10 cellular contexts compared by ENCODE assay signal in genomic region chr5:140795259-140795641, GRCh38. TPM values are rescaled to one million over a fixed set of nuclear protein-coding genes. Genes with fewer than 3 reads are reported as not detected.
DNase-seq lines count a peak whose midpoint lies in the region; ATAC-seq and TF ChIP-seq lines count a peak whose summit lies in the region.
"Had no signal": no experiment of that assay in that cellular context is flagged by ENCODE, and none has a peak within 500 bp of the region (broad histone marks: within the 10 kb centered on the region; RNA-seq: fewer than 3 reads in every experiment).

No MANE protein-coding gene starts in this region.

- H3K9me3 ChIP-seq in BE2C (no peaks in the 10 kb centered on the region; the same call in none of the 2 replicates), HUES6 (ENCODE audit: control insufficient read depth, insufficient read depth, low read depth, low read length) (peaks cover 20% of the 10 kb centered on the region), mammary epithelial cell (replicated peaks; ENCODE audit: insufficient read depth, low read length) (peaks cover 18% of the 10 kb centered on the region)

- no peaks in the 10 kb centered on the region for H3K79me1 ChIP-seq in mesendoderm (ENCODE audit: low read length)

- H3K4ac ChIP-seq in mesendoderm (ENCODE audit: low read depth, low read length): no peak overlapping the region

- TF ChIP-seq CTCF in BE2C (IDR thresholded peaks at IDR 0.05; ENCODE audit: low read depth, low read length): peak; percentile 85
- peak; percentile 5 to 8 for TF ChIP-seq CTCF in mammary epithelial cell (conservative IDR thresholded peaks at IDR 0.05 in 1 of 2, IDR thresholded peaks at IDR 0.05 in 1 of 2; ENCODE audit: extremely low read depth in 1 of 2, insufficient read depth in 1 of 2, low read depth in 1 of 2, low read length in 2 of 2)
- TF ChIP-seq CTCF in omental fat pad (IDR thresholded peaks at IDR 0.05): no peak

- peak overlapping the region; percentile 40 for H3K9ac ChIP-seq in HUES6 (ENCODE audit: low read length)
- no peak overlapping the region for H3K9ac ChIP-seq in mammary epithelial cell (ENCODE audit: insufficient read depth, low read length)
- H3K9ac ChIP-seq in mesendoderm (ENCODE audit: low read length): peak overlapping the region; percentile 21

- no peak overlapping the region for H2AK5ac ChIP-seq in mesendoderm (ENCODE audit: low read length)

- H2BK15ac ChIP-seq in mesendoderm (replicated peaks; ENCODE audit: low read depth): no peak overlapping the region

- H3K23ac ChIP-seq in mesendoderm (ENCODE audit: low read length): no peak overlapping the region

- H3K36me3 ChIP-seq in BE2C (no peaks in the 10 kb centered on the region; the same call in 1 of the 2 replicates), HUES6 (ENCODE audit: control insufficient read depth, insufficient read depth, low read length) (peaks cover 4% of the 10 kb centered on the region; the same call in 1 of the 2 replicates), mammary epithelial cell (ENCODE audit: insufficient read depth, low read length) (no peaks in the 10 kb centered on the region), mesendoderm (ENCODE audit: control insufficient read depth, insufficient read depth, low read length) (no peaks in the 10 kb centered on the region)

- no peak overlapping the region for H3K4me2 ChIP-seq in mammary epithelial cell (ENCODE audit: insufficient read depth, low read depth, low read length)
- no peak overlapping the region for H3K4me2 ChIP-seq in mesendoderm (ENCODE audit: low read length)

- H3K27me3 ChIP-seq in BE2C (no peaks in the 10 kb centered on the region), HUES6 (ENCODE audit: control insufficient read depth, insufficient read depth, low read length) (no peaks in the 10 kb centered on the region), mammary epithelial cell (ENCODE audit: insufficient read depth, low read length) (no peaks in the 10 kb centered on the region), mesendoderm (ENCODE audit: insufficient read depth, low read length, poor library complexity) (no peaks in the 10 kb centered on the region)

- H3K4me1 ChIP-seq in BE2C (no peaks in the 10 kb centered on the region), HUES6 (ENCODE audit: control insufficient read depth, insufficient read depth, low read length) (no peaks in the 10 kb centered on the region), mammary epithelial cell (ENCODE audit: insufficient read depth, low read length) (no peaks in the 10 kb centered on the region), mesendoderm (ENCODE audit: control insufficient read depth, low read depth, low read length) (no peaks in the 10 kb centered on the region)

- H4K5ac ChIP-seq in mesendoderm (ENCODE audit: low read length): no peak overlapping the region

- ATAC-seq in HG03354 (IDR thresholded peaks at IDR 0.05; ENCODE audit: poor library complexity, severe bottlenecking, unreplicated experiment) (no peak), omental fat pad (ENCODE audit: low FRiP score) (no peak)

- no peak overlapping the region for H4K8ac ChIP-seq in mesendoderm (ENCODE audit: low read depth, low read length)

- 33% methylated on average over 12 of the region's 15 CpGs for WGBS in mammary epithelial cell (ENCODE audit: low coverage, missing lambda C conversion rate)
- WGBS in mesendoderm (ENCODE audit: extremely low coverage, insufficient coverage, low lambda C conversion rate): no CpG with 5 or more reads among the region's 15 CpGs

- intact Hi-C loops in mammary epithelial cell (cut with micrococcal nuclease): no loop called here

- no peak overlapping the region for H2BK5ac ChIP-seq in mesendoderm (ENCODE audit: low read length)

- dilution Hi-C loops in mammary epithelial cell (cut with HindIII; ENCODE audit: low sequenced_read_pairs): no loop called here

- H3K56ac ChIP-seq in mesendoderm (ENCODE audit: low read length): peak overlapping the region; percentile 25

- in situ Hi-C loops in mammary epithelial cell (cut with MboI; ENCODE audit: low sequenced_read_pairs in 2 of 2): no loop called here

- H3K4me3 ChIP-seq in BE2C (ENCODE audit: low read depth, low read length) (peak overlapping the region; percentile 88), HUES6 (ENCODE audit: low read depth, low read length) (peak overlapping the region; percentile 71), mammary epithelial cell (replicated peaks in 1 of 3; ENCODE audit: insufficient read depth in 1 of 3, low read depth in 2 of 3, low read length in 3 of 3) (no peak overlapping the region), mesendoderm (ENCODE audit: low read length) (no peak overlapping the region)

- H3K27ac ChIP-seq in HUES6 (ENCODE audit: low read depth, low read length) (no peak overlapping the region), mammary epithelial cell (ENCODE audit: insufficient read depth, low read depth, low read length) (no peak overlapping the region), mesendoderm (ENCODE audit: low read depth, low read length) (no peak overlapping the region)

- BruUV-seq in mammary epithelial cell (replicated peaks; lab: Mats Ljungman, UMichigan): no TSS peak

- no peak overlapping the region for H3K18ac ChIP-seq in mesendoderm (ENCODE audit: low read length)

- no peaks in the 10 kb centered on the region for H3K79me2 ChIP-seq in mammary epithelial cell (ENCODE audit: insufficient read depth, low read length)
- no peaks in the 10 kb centered on the region for H3K79me2 ChIP-seq in mesendoderm (ENCODE audit: control insufficient read depth, insufficient read depth, low read length)

- H4K20me1 ChIP-seq in mammary epithelial cell (ENCODE audit: insufficient read depth, low read length): no peaks in the 10 kb centered on the region

- DNase-seq in BE2C: peak; percentile 57
- DNase-seq in mammary epithelial cell: no peak
- peak; percentile 49 for DNase-seq in mesendoderm
- no peak for DNase-seq in SW 1271 (lab: John Stamatoyannopoulos, UW)
- DNase-seq in omental fat pad (ENCODE audit: low spot score): no peak
- no peak for DNase-seq in NCI-H2227 (lab: John Stamatoyannopoulos, UW; ENCODE audit: unreplicated experiment)
- DNase-seq: NCI-H1694 treated with DMSO at 0.1 percent for 48 hours had no signal

- H2AFZ ChIP-seq in mammary epithelial cell (ENCODE audit: low read depth, low read length): peak overlapping the region; percentile 44

- CTCF ChIA-PET in mammary epithelial cell (lab: Charles Lee; ENCODE audit: low non-redundant PET): no interaction called here

- H2BK120ac ChIP-seq in mesendoderm (ENCODE audit: low read depth, low read length): no peak overlapping the region

RNA-seq across cellular contexts. Expression of gene PCDHA2, which starts 0.6 kb away (rescaled TPM):
- 4.1 TPM for polyA plus RNA-seq in BE2C (2012; ENCODE audit: insufficient read depth, insufficient read length, low read depth)
- under 1 TPM in 1 of 2 donors, not detected in 1; 0.17 TPM for total RNA-seq in mammary epithelial cell
- not detected for polyA plus RNA-seq in mammary epithelial cell
- not detected for polyA minus RNA-seq in mammary epithelial cell
- 0.32 TPM for polyA plus RNA-seq in mesendoderm (2013, experiment 1 of 2)
- polyA plus RNA-seq in mesendoderm (2013, experiment 2 of 2): 0.32 TPM
- total RNA-seq in omental fat pad: under 1 TPM in 3 of 4 donors, not detected in 1; 0.12 to 0.93 (median 0.47) TPM
- total RNA-seq: glomerular endothelial cell had no signal

RNA-seq across cellular contexts. Expression of gene PCDHA3, which starts 5.6 kb away (rescaled TPM):
- 5.7 TPM for polyA plus RNA-seq in BE2C (2012; ENCODE audit: insufficient read depth, insufficient read length, low read depth)
- total RNA-seq in mammary epithelial cell (under 1 TPM in 1 of 2 donors, not detected in 1; 0.17 TPM), omental fat pad (1 to 10 TPM in 1 of 4 donors, under 1 TPM in 3; 0.25 to 3.1 (median 0.56) TPM)
- polyA plus RNA-seq in mammary epithelial cell: 0.05 TPM
- polyA minus RNA-seq in mammary epithelial cell: not detected
- 0.73 TPM for polyA plus RNA-seq in mesendoderm (2013, experiment 1 of 2)
- 0.74 TPM for polyA plus RNA-seq in mesendoderm (2013, experiment 2 of 2)

RNA-seq across cellular contexts. Expression of gene PCDHA1, which starts 9.3 kb away (rescaled TPM):
- 2.8 TPM for polyA plus RNA-seq in BE2C (2012; ENCODE audit: insufficient read depth, insufficient read length, low read depth)
- total RNA-seq in mammary epithelial cell: under 1 TPM in 1 of 2 donors, not detected in 1; 0.26 TPM
- polyA plus RNA-seq in mammary epithelial cell: 0.01 TPM
- 0.78 TPM for polyA minus RNA-seq in mammary epithelial cell
- 1.7 TPM for polyA plus RNA-seq in mesendoderm (2013, experiment 1 of 2)
- polyA plus RNA-seq in mesendoderm (2013, experiment 2 of 2): 1.3 TPM
- total RNA-seq in omental fat pad: not detected

RNA-seq across cellular contexts. Expression of gene PCDHA4, which starts 11.6 kb away (rescaled TPM):
- polyA plus RNA-seq in BE2C (2012; ENCODE audit: insufficient read depth, insufficient read length, low read depth): 0.37 TPM
- under 1 TPM; 0.45 to 0.83 TPM for total RNA-seq in mammary epithelial cell
- not detected for polyA plus RNA-seq in mammary epithelial cell
- not detected for polyA minus RNA-seq in mammary epithelial cell
- polyA plus RNA-seq in mesendoderm (2013, experiment 1 of 2): 1.7 TPM
- 1.9 TPM for polyA plus RNA-seq in mesendoderm (2013, experiment 2 of 2)
- total RNA-seq in omental fat pad: 1 to 10 TPM in 3 of 4 donors, under 1 TPM in 1; 0.60 to 1.5 (median 1.1) TPM

RNA-seq across cellular contexts. Expression of gene PCDHA5, which starts 26.2 kb away (rescaled TPM):
- 0.45 TPM for polyA plus RNA-seq in BE2C (2012; ENCODE audit: insufficient read depth, insufficient read length, low read depth)
- under 1 TPM; 0.17 to 0.38 TPM for total RNA-seq in mammary epithelial cell
- polyA plus RNA-seq in mammary epithelial cell: not detected
- polyA minus RNA-seq in mammary epithelial cell: not detected
- 0.03 TPM for polyA plus RNA-seq in mesendoderm (2013, experiment 1 of 2)
- 0.06 TPM for polyA plus RNA-seq in mesendoderm (2013, experiment 2 of 2)
- under 1 TPM in 3 of 4 donors, not detected in 1; 0.31 to 0.47 (median 0.46) TPM for total RNA-seq in omental fat pad

Comparison
In these comparisons a context has a peak if more than half of its experiments do, and no peak if none do; other contexts are left out.
1. DNase-seq: peak in BE2C (single experiment) and mesendoderm (single experiment); none in mammary epithelial cell (single experiment), SW 1271 (0 of 2), omental fat pad (single experiment) and NCI-H2227 (single experiment).
2. H3K4me3 ChIP-seq: peak in BE2C (single experiment) and HUES6 (single experiment); none in mammary epithelial cell (0 of 3) and mesendoderm (single experiment).
3. CTCF ChIP-seq: peak in BE2C (single experiment) and mammary epithelial cell (2 of 2); none in omental fat pad (0 of 3).